In genomic region chr5:147310059-147310704, GRCh38 we compare ENCODE assay signal across 8 cellular contexts.
DNase-seq lines count a peak whose midpoint lies in the region; ATAC-seq lines count a peak whose summit lies in the region.

No MANE protein-coding gene starts in this region.

- no peaks in the 10 kb centered on the region for H3K27me3 Mint-ChIP-seq in stimulated activated naive B cell treated with anti-CD40 and anti-IgM and Interleukin-4, amounts not matched to agents 10 μg/mL and 1 μg/mL and 100 μg/mL, for 72 hours

- H3K36me3 Mint-ChIP-seq in stimulated activated naive B cell treated with anti-CD40 and anti-IgM and Interleukin-4, amounts not matched to agents 10 μg/mL and 1 μg/mL and 100 μg/mL, for 72 hours = no peaks in the 10 kb centered on the region

- H3K9me3 Mint-ChIP-seq in stimulated activated naive B cell treated with anti-CD40 and anti-IgM and Interleukin-4, amounts not matched to agents 10 μg/mL and 1 μg/mL and 100 μg/mL, for 72 hours = peaks cover 0 to 4% of the 10 kb centered on the region in 2 donors

- DNase-seq in NCI-H345 (lab: John Stamatoyannopoulos, UW) = peak; percentile 66
- DNase-seq in NCI-H345 treated with DMSO at 0.1 percent for 48 hours (lab: John Stamatoyannopoulos, UW; ENCODE audit: unreplicated experiment) = no peak
- DNase-seq in RPMI7951 (ENCODE audit: low read depth) = peak; percentile 87
- peak; percentile 40 for DNase-seq in fibroblast of peridontal ligament (ENCODE audit: extremely low read depth)
- peak; percentile 96 for DNase-seq in renal cortical epithelial cell (ENCODE audit: low read depth)
- DNase-seq in stimulated activated naive B cell treated with anti-CD40 and anti-IgM and Interleukin-4, amounts not matched to agents 10 μg/mL and 1 μg/mL and 100 μg/mL, for 72 hours = no peak

- ATAC-seq in HG03354 (IDR thresholded peaks at IDR 0.05; ENCODE audit: poor library complexity, severe bottlenecking, unreplicated experiment) (no peak), GM18498 (IDR thresholded peaks at IDR 0.05; ENCODE audit: unreplicated experiment) (no peak)
- no peak for ATAC-seq in stimulated activated naive B cell treated with anti-CD40 and anti-IgM and Interleukin-4, amounts not matched to agents 10 μg/mL and 1 μg/mL and 100 μg/mL, for 72 hours (replicated peaks)

- no peaks in the 10 kb centered on the region for H3K4me1 Mint-ChIP-seq in stimulated activated naive B cell treated with anti-CD40 and anti-IgM and Interleukin-4, amounts not matched to agents 10 μg/mL and 1 μg/mL and 100 μg/mL, for 72 hours

- H3K4me3 Mint-ChIP-seq in stimulated activated naive B cell treated with anti-CD40 and anti-IgM and Interleukin-4, amounts not matched to agents 10 μg/mL and 1 μg/mL and 100 μg/mL, for 72 hours = no peak overlapping the region

- no peak overlapping the region for H3K27ac Mint-ChIP-seq in stimulated activated naive B cell treated with anti-CD40 and anti-IgM and Interleukin-4, amounts not matched to agents 10 μg/mL and 1 μg/mL and 100 μg/mL, for 72 hours

Comparison
In these comparisons a context has a peak if more than half of its experiments do, and no peak if none do; other contexts are left out.
1. DNase-seq: peak in NCI-H345 (single experiment), RPMI7951 (single experiment), fibroblast of peridontal ligament (single experiment) and renal cortical epithelial cell (single experiment); none in NCI-H345 treated with DMSO at 0.1 percent for 48 hours (single experiment) and stimulated activated naive B cell treated with anti-CD40 and anti-IgM and Interleukin-4, amounts not matched to agents 10 μg/mL and 1 μg/mL and 100 μg/mL, for 72 hours (single experiment).